Comparison of ENCODE assay signal across 1 cellular context in genomic region chr2:112584134-112584890, GRCh38.
A peak's percentile ranks its signal among the peaks of the same experiment; 100 is the strongest.
TF ChIP-seq lines count a peak whose summit lies in the region.

Gene CHCHD5 (plus strand): TSS chr2:112584609. CDS start chr2:112584648, 39 bp downstream.

TF ChIP-seq in HepG2, 621 proteins besides CTCF, POLR2A, EP300 and RAD21 (continued from another document and continues in another):
- TF ChIP-seq FOXJ3 (CRISPR knock-in tag; IDR thresholded peaks at IDR 0.05; ENCODE audit: borderline replicate concordance) (peak; percentile 52; the same call in 1 of the 2 replicates), HDAC6 (IDR thresholded peaks at IDR 0.05; ENCODE audit: low read depth, low read length) (no peak), ZNF44 (CRISPR knock-in tag; IDR thresholded peaks at IDR 0.05) (no peak; the same call in 1 of the 2 replicates), MAF1 (CRISPR knock-in tag; IDR thresholded peaks at IDR 0.05; ENCODE audit: borderline replicate concordance) (peak; percentile 57; the same call in 1 of the 2 replicates), CC2D1A (CRISPR knock-in tag; IDR thresholded peaks at IDR 0.05) (no peak), TEF (CRISPR knock-in tag; IDR thresholded peaks at IDR 0.05) (peak; percentile 60; the same call in 1 of the 2 replicates), ZBTB49 (CRISPR knock-in tag; IDR thresholded peaks at IDR 0.05; ENCODE audit: borderline replicate concordance) (no peak), MXI1 (IDR thresholded peaks at IDR 0.05; ENCODE audit: borderline replicate concordance, low read depth, low read length) (peak; percentile 83; the same call in 2 of the 3 replicates), ZNF441 (CRISPR knock-in tag; IDR thresholded peaks at IDR 0.05; ENCODE audit: borderline replicate concordance) (no peak; the same call in 1 of the 2 replicates), DR1 (CRISPR knock-in tag; IDR thresholded peaks at IDR 0.05) (peak; percentile 35; the same call in 1 of the 2 replicates), HOMEZ (CRISPR knock-in tag; IDR thresholded peaks at IDR 0.05; ENCODE audit: low read depth) (peak; percentile 44; the same call in 1 of the 2 replicates), ZNF275 (CRISPR knock-in tag; IDR thresholded peaks at IDR 0.05; ENCODE audit: borderline replicate concordance) (peak; percentile 60; the same call in 1 of the 2 replicates), KDM1A (CRISPR knock-in tag; IDR thresholded peaks at IDR 0.05) (no peak), MBNL3 (CRISPR knock-in tag; conservative IDR thresholded peaks at IDR 0.05) (no peak), PRMT3 (CRISPR knock-in tag; IDR thresholded peaks at IDR 0.05; ENCODE audit: borderline replicate concordance, low read depth) (peak; percentile 29; the same call in 1 of the 2 replicates), ZNF644 (CRISPR knock-in tag; IDR thresholded peaks at IDR 0.05; ENCODE audit: low read depth) (peak; percentile 49; the same call in 1 of the 2 replicates), ZNF263 (CRISPR knock-in tag; IDR thresholded peaks at IDR 0.05) (no peak; the same call in none of the 2 replicates), THAP11 (CRISPR knock-in tag; IDR thresholded peaks at IDR 0.05) (peak; percentile 95), ZNF414 (CRISPR knock-in tag; IDR thresholded peaks at IDR 0.05) (peak; percentile 98), ELF3 (CRISPR knock-in tag; IDR thresholded peaks at IDR 0.05) (peak; percentile 99), GATA4 (IDR thresholded peaks at IDR 0.05; ENCODE audit: borderline replicate concordance, low read depth) (peak; percentile 74), KLF15 (CRISPR knock-in tag; IDR thresholded peaks at IDR 0.05; ENCODE audit: borderline replicate concordance) (no peak; the same call in 1 of the 2 replicates), ZNF781 (CRISPR knock-in tag; IDR thresholded peaks at IDR 0.05; ENCODE audit: borderline replicate concordance, not compliant biosample characterization) (no peak), MTA1 (CRISPR knock-in tag; IDR thresholded peaks at IDR 0.05; ENCODE audit: borderline replicate concordance) (peak; percentile 92), SOX13 (IDR thresholded peaks at IDR 0.05) (peak; percentile 13; the same call in 1 of the 2 replicates), SOX13 (CRISPR knock-in tag; conservative IDR thresholded peaks at IDR 0.05 in 1 of 2, IDR thresholded peaks at IDR 0.05 in 1 of 2) (peak in 1 of 2 experiments; percentile 51; a peak in 3 of 4 replicates), ZNF317 (CRISPR knock-in tag; IDR thresholded peaks at IDR 0.05) (peak; percentile 84), ZNF17 (CRISPR knock-in tag; IDR thresholded peaks at IDR 0.05) (no peak), WIZ (CRISPR knock-in tag; IDR thresholded peaks at IDR 0.05) (0 out of 2 replicates have a peak, but pooled peaks have one; percentile 29), ZBED4 (CRISPR knock-in tag; IDR thresholded peaks at IDR 0.05; ENCODE audit: borderline replicate concordance) (peak; percentile 71; the same call in 1 of the 2 replicates), TFDP1 (CRISPR knock-in tag; IDR thresholded peaks at IDR 0.05; ENCODE audit: borderline replicate concordance) (peak; percentile 54; the same call in 1 of the 2 replicates), TEAD3 (CRISPR knock-in tag; optimal IDR thresholded peaks at IDR 0.05; ENCODE audit: borderline replicate concordance) (peak; percentile 9), TBX2 (CRISPR knock-in tag; IDR thresholded peaks at IDR 0.05; ENCODE audit: borderline replicate concordance) (peak; percentile 87), E2F2 (CRISPR knock-in tag; IDR thresholded peaks at IDR 0.05; ENCODE audit: borderline replicate concordance) (0 out of 2 replicates have a peak, but pooled peaks have one; percentile 11), PHF21A (CRISPR knock-in tag; IDR thresholded peaks at IDR 0.05) (peak; percentile 96), ZNF891 (CRISPR knock-in tag; IDR thresholded peaks at IDR 0.05) (peak; percentile 67), ESRRA (CRISPR knock-in tag; IDR thresholded peaks at IDR 0.05; ENCODE audit: low read depth) (0 out of 2 replicates have a peak, but pooled peaks have one; percentile 16), ZNF574 (CRISPR knock-in tag; IDR thresholded peaks at IDR 0.05) (peak; percentile 97), PAF1 (CRISPR knock-in tag; IDR thresholded peaks at IDR 0.05) (no peak), ZNF569 (CRISPR knock-in tag; IDR thresholded peaks at IDR 0.05; ENCODE audit: borderline replicate concordance) (no peak)
